1 cellular context compared by ENCODE assay signal in the genomic region with DNA sequence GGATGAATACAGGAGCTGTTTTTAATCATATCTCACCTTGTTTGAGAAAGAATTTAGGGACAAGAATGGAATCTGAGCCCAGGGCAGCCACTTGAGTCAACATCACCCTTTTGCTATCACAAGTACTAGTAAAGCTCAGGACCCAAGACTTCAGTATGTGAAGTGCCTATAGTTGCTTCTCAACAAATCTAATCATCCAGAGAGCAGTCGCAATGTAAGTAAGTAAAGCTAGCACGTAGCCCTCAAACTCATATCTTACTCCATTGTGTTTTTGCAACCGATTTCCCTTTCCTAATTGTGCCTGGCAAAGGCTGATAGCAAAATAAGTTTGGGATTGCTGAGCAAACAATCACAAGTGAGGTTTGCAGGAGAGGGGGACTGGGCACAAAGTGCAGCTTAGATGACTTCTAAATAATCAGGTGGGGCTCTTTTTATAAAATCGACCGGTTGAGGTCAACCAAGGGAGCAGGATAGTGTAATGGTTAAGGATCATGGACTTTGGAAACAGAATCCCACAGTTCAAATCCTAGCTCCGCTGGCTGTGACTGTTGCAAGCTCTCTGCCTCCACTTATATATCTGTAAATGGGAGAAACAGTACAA.
TF ChIP-seq lines count a peak whose summit lies in the region.

No MANE protein-coding gene starts in this region.

TF ChIP-seq in HepG2, 621 proteins besides CTCF, POLR2A, EP300 and RAD21 (continued from another document and continues in another):
- peak; percentile 88 for TF ChIP-seq NCOR1 (IDR thresholded peaks at IDR 0.05; ENCODE audit: borderline replicate concordance, low read length)
- TF ChIP-seq YEATS4 (CRISPR knock-in tag; IDR thresholded peaks at IDR 0.05; ENCODE audit: borderline replicate concordance): peak; percentile 29; the same call in 1 of the 2 replicates
- no peak for TF ChIP-seq IKZF1 (IDR thresholded peaks at IDR 0.05)
- TF ChIP-seq, protein P1, sequence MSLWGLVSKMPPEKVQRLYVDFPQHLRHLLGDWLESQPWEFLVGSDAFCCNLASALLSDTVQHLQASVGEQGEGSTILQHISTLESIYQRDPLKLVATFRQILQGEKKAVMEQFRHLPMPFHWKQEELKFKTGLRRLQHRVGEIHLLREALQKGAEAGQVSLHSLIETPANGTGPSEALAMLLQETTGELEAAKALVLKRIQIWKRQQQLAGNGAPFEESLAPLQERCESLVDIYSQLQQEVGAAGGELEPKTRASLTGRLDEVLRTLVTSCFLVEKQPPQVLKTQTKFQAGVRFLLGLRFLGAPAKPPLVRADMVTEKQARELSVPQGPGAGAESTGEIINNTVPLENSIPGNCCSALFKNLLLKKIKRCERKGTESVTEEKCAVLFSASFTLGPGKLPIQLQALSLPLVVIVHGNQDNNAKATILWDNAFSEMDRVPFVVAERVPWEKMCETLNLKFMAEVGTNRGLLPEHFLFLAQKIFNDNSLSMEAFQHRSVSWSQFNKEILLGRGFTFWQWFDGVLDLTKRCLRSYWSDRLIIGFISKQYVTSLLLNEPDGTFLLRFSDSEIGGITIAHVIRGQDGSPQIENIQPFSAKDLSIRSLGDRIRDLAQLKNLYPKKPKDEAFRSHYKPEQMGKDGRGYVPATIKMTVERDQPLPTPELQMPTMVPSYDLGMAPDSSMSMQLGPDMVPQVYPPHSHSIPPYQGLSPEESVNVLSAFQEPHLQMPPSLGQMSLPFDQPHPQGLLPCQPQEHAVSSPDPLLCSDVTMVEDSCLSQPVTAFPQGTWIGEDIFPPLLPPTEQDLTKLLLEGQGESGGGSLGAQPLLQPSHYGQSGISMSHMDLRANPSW (CRISPR knock-in tag; IDR thresholded peaks at IDR 0.05; ENCODE audit: borderline replicate concordance): peak; percentile 59; the same call in 1 of the 2 replicates
- peak; percentile 92 for TF ChIP-seq HNF4G (IDR thresholded peaks at IDR 0.05; ENCODE audit: borderline replicate concordance, low read depth, low read length)
- TF ChIP-seq HNF4G (CRISPR knock-in tag; IDR thresholded peaks at IDR 0.05; ENCODE audit: borderline replicate concordance, low read depth): peak; percentile 80; the same call in 1 of the 2 replicates
- peak; percentile 71 for TF ChIP-seq PPARG (CRISPR knock-in tag; conservative IDR thresholded peaks at IDR 0.05)
- peak; percentile 58; the same call in 1 of the 2 replicates for TF ChIP-seq ZNF614 (CRISPR knock-in tag; IDR thresholded peaks at IDR 0.05; ENCODE audit: borderline replicate concordance)
- peak; percentile 83; the same call in 1 of the 2 replicates for TF ChIP-seq SMYD3 (CRISPR knock-in tag; IDR thresholded peaks at IDR 0.05)
- TF ChIP-seq, protein P2, sequence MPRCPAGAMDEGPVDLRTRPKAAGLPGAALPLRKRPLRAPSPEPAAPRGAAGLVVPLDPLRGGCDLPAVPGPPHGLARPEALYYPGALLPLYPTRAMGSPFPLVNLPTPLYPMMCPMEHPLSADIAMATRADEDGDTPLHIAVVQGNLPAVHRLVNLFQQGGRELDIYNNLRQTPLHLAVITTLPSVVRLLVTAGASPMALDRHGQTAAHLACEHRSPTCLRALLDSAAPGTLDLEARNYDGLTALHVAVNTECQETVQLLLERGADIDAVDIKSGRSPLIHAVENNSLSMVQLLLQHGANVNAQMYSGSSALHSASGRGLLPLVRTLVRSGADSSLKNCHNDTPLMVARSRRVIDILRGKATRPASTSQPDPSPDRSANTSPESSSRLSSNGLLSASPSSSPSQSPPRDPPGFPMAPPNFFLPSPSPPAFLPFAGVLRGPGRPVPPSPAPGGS (CRISPR knock-in tag; IDR thresholded peaks at IDR 0.05): peak; percentile 37; the same call in 1 of the 2 replicates
- TF ChIP-seq KDM6A (CRISPR knock-in tag; IDR thresholded peaks at IDR 0.05; ENCODE audit: low read depth): peak; percentile 17; the same call in 1 of the 2 replicates
- TF ChIP-seq, protein P3, sequence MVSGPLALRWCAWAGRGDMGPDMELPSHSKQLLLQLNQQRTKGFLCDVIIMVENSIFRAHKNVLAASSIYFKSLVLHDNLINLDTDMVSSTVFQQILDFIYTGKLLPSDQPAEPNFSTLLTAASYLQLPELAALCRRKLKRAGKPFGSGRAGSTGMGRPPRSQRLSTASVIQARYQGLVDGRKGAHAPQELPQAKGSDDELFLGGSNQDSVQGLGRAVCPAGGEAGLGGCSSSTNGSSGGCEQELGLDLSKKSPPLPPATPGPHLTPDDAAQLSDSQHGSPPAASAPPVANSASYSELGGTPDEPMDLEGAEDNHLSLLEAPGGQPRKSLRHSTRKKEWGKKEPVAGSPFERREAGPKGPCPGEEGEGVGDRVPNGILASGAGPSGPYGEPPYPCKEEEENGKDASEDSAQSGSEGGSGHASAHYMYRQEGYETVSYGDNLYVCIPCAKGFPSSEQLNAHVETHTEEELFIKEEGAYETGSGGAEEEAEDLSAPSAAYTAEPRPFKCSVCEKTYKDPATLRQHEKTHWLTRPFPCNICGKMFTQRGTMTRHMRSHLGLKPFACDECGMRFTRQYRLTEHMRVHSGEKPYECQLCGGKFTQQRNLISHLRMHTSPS (CRISPR knock-in tag; IDR thresholded peaks at IDR 0.05; ENCODE audit: low read depth): peak; percentile 32; the same call in 1 of the 2 replicates
- peak; percentile 14; the same call in 1 of the 2 replicates for TF ChIP-seq GATAD1 (CRISPR knock-in tag; IDR thresholded peaks at IDR 0.05)
- TF ChIP-seq, protein P4, sequence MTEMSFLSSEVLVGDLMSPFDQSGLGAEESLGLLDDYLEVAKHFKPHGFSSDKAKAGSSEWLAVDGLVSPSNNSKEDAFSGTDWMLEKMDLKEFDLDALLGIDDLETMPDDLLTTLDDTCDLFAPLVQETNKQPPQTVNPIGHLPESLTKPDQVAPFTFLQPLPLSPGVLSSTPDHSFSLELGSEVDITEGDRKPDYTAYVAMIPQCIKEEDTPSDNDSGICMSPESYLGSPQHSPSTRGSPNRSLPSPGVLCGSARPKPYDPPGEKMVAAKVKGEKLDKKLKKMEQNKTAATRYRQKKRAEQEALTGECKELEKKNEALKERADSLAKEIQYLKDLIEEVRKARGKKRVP (CRISPR knock-in tag; IDR thresholded peaks at IDR 0.05): peak in 1 of 2 experiments; percentile 37; a peak in 1 of 4 replicates
- 0 out of 2 replicates have a peak, but pooled peaks have one; percentile 59 for TF ChIP-seq EHMT2 (IDR thresholded peaks at IDR 0.05; ENCODE audit: borderline replicate concordance, low read depth, low read length)
- peak; percentile 85; the same call in 1 of the 2 replicates for TF ChIP-seq ADNP (CRISPR knock-in tag; IDR thresholded peaks at IDR 0.05)
- TF ChIP-seq CBFB (CRISPR knock-in tag; IDR thresholded peaks at IDR 0.05): peak; percentile 26; the same call in 1 of the 2 replicates
- TF ChIP-seq, protein P5, sequence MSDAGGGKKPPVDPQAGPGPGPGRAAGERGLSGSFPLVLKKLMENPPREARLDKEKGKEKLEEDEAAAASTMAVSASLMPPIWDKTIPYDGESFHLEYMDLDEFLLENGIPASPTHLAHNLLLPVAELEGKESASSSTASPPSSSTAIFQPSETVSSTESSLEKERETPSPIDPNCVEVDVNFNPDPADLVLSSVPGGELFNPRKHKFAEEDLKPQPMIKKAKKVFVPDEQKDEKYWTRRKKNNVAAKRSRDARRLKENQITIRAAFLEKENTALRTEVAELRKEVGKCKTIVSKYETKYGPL (CRISPR knock-in tag; IDR thresholded peaks at IDR 0.05): no peak
- TF ChIP-seq NFIC (IDR thresholded peaks at IDR 0.05; ENCODE audit: low read length): peak; percentile 79
- TF ChIP-seq, protein P6, sequence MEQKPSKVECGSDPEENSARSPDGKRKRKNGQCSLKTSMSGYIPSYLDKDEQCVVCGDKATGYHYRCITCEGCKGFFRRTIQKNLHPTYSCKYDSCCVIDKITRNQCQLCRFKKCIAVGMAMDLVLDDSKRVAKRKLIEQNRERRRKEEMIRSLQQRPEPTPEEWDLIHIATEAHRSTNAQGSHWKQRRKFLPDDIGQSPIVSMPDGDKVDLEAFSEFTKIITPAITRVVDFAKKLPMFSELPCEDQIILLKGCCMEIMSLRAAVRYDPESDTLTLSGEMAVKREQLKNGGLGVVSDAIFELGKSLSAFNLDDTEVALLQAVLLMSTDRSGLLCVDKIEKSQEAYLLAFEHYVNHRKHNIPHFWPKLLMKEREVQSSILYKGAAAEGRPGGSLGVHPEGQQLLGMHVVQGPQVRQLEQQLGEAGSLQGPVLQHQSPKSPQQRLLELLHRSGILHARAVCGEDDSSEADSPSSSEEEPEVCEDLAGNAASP (CRISPR knock-in tag; IDR thresholded peaks at IDR 0.05; ENCODE audit: borderline replicate concordance): peak; percentile 83; the same call in 1 of the 2 replicates
- TF ChIP-seq, protein P7, sequence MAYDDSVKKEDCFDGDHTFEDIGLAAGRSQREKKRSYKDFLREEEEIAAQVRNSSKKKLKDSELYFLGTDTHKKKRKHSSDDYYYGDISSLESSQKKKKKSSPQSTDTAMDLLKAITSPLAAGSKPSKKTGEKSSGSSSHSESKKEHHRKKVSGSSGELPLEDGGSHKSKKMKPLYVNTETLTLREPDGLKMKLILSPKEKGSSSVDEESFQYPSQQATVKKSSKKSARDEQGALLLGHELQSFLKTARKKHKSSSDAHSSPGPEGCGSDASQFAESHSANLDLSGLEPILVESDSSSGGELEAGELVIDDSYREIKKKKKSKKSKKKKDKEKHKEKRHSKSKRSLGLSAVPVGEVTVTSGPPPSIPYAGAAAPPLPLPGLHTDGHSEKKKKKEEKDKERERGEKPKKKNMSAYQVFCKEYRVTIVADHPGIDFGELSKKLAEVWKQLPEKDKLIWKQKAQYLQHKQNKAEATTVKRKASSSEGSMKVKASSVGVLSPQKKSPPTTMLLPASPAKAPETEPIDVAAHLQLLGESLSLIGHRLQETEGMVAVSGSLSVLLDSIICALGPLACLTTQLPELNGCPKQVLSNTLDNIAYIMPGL (CRISPR knock-in tag; IDR thresholded peaks at IDR 0.05; ENCODE audit: borderline replicate concordance in 1 of 2, low read depth in 1 of 2): peak in 1 of 2 experiments; percentile 26; a peak in 2 of 4 replicates
- TF ChIP-seq GABPA (IDR thresholded peaks at IDR 0.05; ENCODE audit: low read depth, low read length): no peak
- peak; percentile 36; the same call in 1 of the 2 replicates for TF ChIP-seq GABPA (CRISPR knock-in tag; IDR thresholded peaks at IDR 0.05; ENCODE audit: low read depth)
- TF ChIP-seq PCBP2 (optimal IDR thresholded peaks at IDR 0.05; ENCODE audit: low read depth, low read length, poor library complexity, severe bottlenecking): no peak
- no peak for TF ChIP-seq SNRNP70 (IDR thresholded peaks at IDR 0.05; ENCODE audit: low read depth, low read length)
- TF ChIP-seq ESRRA (CRISPR knock-in tag; IDR thresholded peaks at IDR 0.05; ENCODE audit: low read depth): peak; percentile 87; the same call in 1 of the 2 replicates
- TF ChIP-seq, protein P8, sequence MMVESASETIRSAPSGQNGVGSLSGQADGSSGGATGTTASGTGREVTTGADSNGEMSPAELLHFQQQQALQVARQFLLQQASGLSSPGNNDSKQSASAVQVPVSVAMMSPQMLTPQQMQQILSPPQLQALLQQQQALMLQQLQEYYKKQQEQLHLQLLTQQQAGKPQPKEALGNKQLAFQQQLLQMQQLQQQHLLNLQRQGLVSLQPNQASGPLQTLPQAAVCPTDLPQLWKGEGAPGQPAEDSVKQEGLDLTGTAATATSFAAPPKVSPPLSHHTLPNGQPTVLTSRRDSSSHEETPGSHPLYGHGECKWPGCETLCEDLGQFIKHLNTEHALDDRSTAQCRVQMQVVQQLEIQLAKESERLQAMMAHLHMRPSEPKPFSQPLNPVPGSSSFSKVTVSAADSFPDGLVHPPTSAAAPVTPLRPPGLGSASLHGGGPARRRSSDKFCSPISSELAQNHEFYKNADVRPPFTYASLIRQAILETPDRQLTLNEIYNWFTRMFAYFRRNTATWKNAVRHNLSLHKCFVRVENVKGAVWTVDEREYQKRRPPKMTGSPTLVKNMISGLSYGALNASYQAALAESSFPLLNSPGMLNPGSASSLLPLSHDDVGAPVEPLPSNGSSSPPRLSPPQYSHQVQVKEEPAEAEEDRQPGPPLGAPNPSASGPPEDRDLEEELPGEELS (CRISPR knock-in tag; IDR thresholded peaks at IDR 0.05): peak; percentile 60
- TF ChIP-seq NFYB (CRISPR knock-in tag; IDR thresholded peaks at IDR 0.05): no peak; the same call in 1 of the 2 replicates
- no peak for TF ChIP-seq ARNT2 (CRISPR knock-in tag; IDR thresholded peaks at IDR 0.05; ENCODE audit: low read depth)
- no peak for TF ChIP-seq REXO4 (CRISPR knock-in tag; IDR thresholded peaks at IDR 0.05; ENCODE audit: borderline replicate concordance)
- TF ChIP-seq PHF21A (CRISPR knock-in tag; IDR thresholded peaks at IDR 0.05): peak; percentile 86
- TF ChIP-seq, protein P9, sequence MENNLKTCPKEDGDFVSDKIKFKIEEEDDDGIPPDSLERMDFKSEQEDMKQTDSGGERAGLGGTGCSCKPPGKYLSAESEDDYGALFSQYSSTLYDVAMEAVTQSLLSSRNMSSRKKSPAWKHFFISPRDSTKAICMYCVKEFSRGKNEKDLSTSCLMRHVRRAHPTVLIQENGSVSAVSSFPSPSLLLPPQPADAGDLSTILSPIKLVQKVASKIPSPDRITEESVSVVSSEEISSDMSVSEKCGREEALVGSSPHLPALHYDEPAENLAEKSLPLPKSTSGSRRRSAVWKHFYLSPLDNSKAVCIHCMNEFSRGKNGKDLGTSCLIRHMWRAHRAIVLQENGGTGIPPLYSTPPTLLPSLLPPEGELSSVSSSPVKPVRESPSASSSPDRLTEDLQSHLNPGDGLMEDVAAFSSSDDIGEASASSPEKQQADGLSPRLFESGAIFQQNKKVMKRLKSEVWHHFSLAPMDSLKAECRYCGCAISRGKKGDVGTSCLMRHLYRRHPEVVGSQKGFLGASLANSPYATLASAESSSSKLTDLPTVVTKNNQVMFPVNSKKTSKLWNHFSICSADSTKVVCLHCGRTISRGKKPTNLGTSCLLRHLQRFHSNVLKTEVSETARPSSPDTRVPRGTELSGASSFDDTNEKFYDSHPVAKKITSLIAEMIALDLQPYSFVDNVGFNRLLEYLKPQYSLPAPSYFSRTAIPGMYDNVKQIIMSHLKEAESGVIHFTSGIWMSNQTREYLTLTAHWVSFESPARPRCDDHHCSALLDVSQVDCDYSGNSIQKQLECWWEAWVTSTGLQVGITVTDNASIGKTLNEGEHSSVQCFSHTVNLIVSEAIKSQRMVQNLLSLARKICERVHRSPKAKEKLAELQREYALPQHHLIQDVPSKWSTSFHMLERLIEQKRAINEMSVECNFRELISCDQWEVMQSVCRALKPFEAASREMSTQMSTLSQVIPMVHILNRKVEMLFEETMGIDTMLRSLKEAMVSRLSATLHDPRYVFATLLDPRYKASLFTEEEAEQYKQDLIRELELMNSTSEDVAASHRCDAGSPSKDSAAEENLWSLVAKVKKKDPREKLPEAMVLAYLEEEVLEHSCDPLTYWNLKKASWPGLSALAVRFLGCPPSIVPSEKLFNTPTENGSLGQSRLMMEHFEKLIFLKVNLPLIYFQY (CRISPR knock-in tag; IDR thresholded peaks at IDR 0.05; ENCODE audit: borderline replicate concordance): peak; percentile 25; the same call in 1 of the 2 replicates
- TF ChIP-seq PHF5A (CRISPR knock-in tag; IDR thresholded peaks at IDR 0.05; ENCODE audit: low read depth, unreplicated experiment): peak; percentile 51
- TF ChIP-seq NR2F6 (IDR thresholded peaks at IDR 0.05): peak; percentile 69
- TF ChIP-seq NR2F6 (CRISPR knock-in tag; IDR thresholded peaks at IDR 0.05): peak; percentile 87
- TF ChIP-seq ERF (CRISPR knock-in tag; IDR thresholded peaks at IDR 0.05): peak; percentile 37; the same call in 1 of the 2 replicates
- TF ChIP-seq ZNF780A (CRISPR knock-in tag; IDR thresholded peaks at IDR 0.05): no peak
- TF ChIP-seq FOXP1 (IDR thresholded peaks at IDR 0.05): no peak
- peak; percentile 49; the same call in 1 of the 2 replicates for TF ChIP-seq FOXP1 (CRISPR knock-in tag; IDR thresholded peaks at IDR 0.05)
- peak; percentile 59; the same call in 1 of the 2 replicates for TF ChIP-seq KMT2A (CRISPR knock-in tag; IDR thresholded peaks at IDR 0.05)
- 0 out of 2 replicates have a peak, but pooled peaks have one; percentile 33 for TF ChIP-seq ARHGAP35 (CRISPR knock-in tag; IDR thresholded peaks at IDR 0.05; ENCODE audit: borderline replicate concordance)
- peak; percentile 91 for TF ChIP-seq ZNF629 (CRISPR knock-in tag; conservative IDR thresholded peaks at IDR 0.05)
- TF ChIP-seq PLRG1 (conservative IDR thresholded peaks at IDR 0.05): no peak
